ENCODE assay signal across 20 cellular contexts in genomic region chr6:167208819-167209576, GRCh38. TPM values are rescaled to one million over a fixed set of nuclear protein-coding genes. Genes with fewer than 3 reads are reported as not detected.
"Had no signal": no experiment of that assay in that cellular context is flagged by ENCODE, and none has a peak within 500 bp of the region (broad histone marks: within the 10 kb centered on the region; RNA-seq: fewer than 3 reads in every experiment).

No MANE protein-coding gene starts in this region.

- H3K4me1 Mint-ChIP-seq: nephron had no signal

- H3K4me3 Mint-ChIP-seq: naive B cell, nephron had no signal

- ATAC-seq: gastrocnemius medialis, left colon, left ventricle myocardium superior had no signal

- H3K9me3 Mint-ChIP-seq: naive B cell, nephron had no signal

- H3K36me3 Mint-ChIP-seq: naive B cell had no signal

- H3K27ac Mint-ChIP-seq: naive B cell, nephron had no signal

- DNase-seq: cortex of kidney; dorsolateral prefrontal cortex; effector CD8-positive, alpha-beta T cell; gastrocnemius medialis; glutamatergic neuron; left colon; left ventricle myocardium superior; mesenchymal stem cell; naive B cell; small intestine; stimulated activated CD4-positive, alpha-beta T cell treated with anti-CD3 and anti-CD28 coated beads, Interleukin-2, amount 100 ng/mL, for 48 hours; stimulated activated naive CD4-positive, alpha-beta T cell treated with Interleukin-2 at 50 U/mL for 16 hours; trophoblast cell had no signal

RNA-seq across cellular contexts. Expression of gene GPR31, which starts 51.2 kb away (rescaled TPM):
- total RNA-seq: chondrocyte, dorsolateral prefrontal cortex, esophagus muscularis mucosa, fibroblast of villous mesenchyme, gastrocnemius medialis, kidney epithelial cell, left colon, left ventricle myocardium superior, omental fat pad, pulmonary artery endothelial cell had no signal
